Comparison of ENCODE assay signal across 27 cellular contexts in the genomic region with DNA sequence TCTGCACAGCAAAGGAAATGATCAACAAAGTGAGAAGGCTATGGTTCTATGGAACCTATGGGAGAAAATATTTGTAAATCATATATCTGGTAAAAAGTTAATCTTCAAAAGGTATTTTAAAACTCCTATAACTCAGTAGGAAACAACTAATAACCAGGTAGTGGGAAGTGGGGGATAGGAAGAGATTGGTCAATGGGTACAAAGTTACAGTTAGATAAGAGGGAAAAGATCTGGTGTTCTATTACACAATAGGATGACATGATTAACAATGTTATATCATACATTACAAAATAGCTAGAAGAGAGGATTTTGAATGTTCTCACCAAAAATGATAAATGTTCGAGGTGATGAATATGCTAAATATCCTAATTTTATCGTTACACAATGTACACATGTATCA. TPM values are rescaled to one million over a fixed set of nuclear protein-coding genes. Genes with fewer than 3 reads are reported as not detected.
DNase-seq lines count a peak whose midpoint lies in the region; ATAC-seq and TF ChIP-seq lines count a peak whose summit lies in the region.
"Had no signal": no experiment of that assay in that cellular context is flagged by ENCODE, and none has a peak within 500 bp of the region (broad histone marks: within the 10 kb centered on the region; RNA-seq: fewer than 3 reads in every experiment).

No MANE protein-coding gene starts in this region.

- H3K27ac ChIP-seq in liver (ENCODE audit: low read depth in 1 of 2, low read length in 2 of 2) (peak overlapping the region; percentile 3 to 40), esophagus muscularis mucosa (replicated peaks in 1 of 4) (no peak overlapping the region)
- H3K27ac ChIP-seq: BLaER1 had no signal

- peak; percentile 73 for ATAC-seq in left lobe of liver
- ATAC-seq: GM12878 had no signal

- H3K4me3 ChIP-seq in liver (ENCODE audit: low read depth in 1 of 3, low read length in 3 of 3), result no peak overlapping the region
- H3K4me3 ChIP-seq in esophagus muscularis mucosa, result no peak overlapping the region
- H3K4me3 ChIP-seq: BLaER1, GM12878 had no signal

- no peak for TF ChIP-seq POLR2A in esophagus muscularis mucosa (IDR thresholded peaks at IDR 0.05; ENCODE audit: low read depth)

- WGBS in liver, result 65% methylated on average over 2 of the region's 2 CpGs
- 97% methylated on average over 2 of the region's 2 CpGs for WGBS in esophagus muscularis mucosa

- H3K9me3 ChIP-seq in liver (ENCODE audit: control insufficient read depth in 4 of 4, low read length in 3 of 4), result no peaks in the 10 kb centered on the region
- no peaks in the 10 kb centered on the region for H3K9me3 ChIP-seq in esophagus muscularis mucosa
- H3K9me3 ChIP-seq: BE2C, BLaER1 had no signal

- no peak for TF ChIP-seq RAD21 in liver (IDR thresholded peaks at IDR 0.05)

- TF ChIP-seq CTCF in liver (IDR thresholded peaks at IDR 0.05; ENCODE audit: low read depth, low read length, missing input control) (no peak), esophagus muscularis mucosa (IDR thresholded peaks at IDR 0.05) (no peak)

- intact Hi-C loops in esophagus muscularis mucosa (cut with DNase I), result no loop called here

- H3K27me3 ChIP-seq in liver (ENCODE audit: control insufficient read depth in 4 of 4, insufficient read depth in 4 of 4, low read length in 3 of 4), result no peaks in the 10 kb centered on the region
- peaks cover 0 to 4% (median 0%) of the 10 kb centered on the region in 4 donors for H3K27me3 ChIP-seq in esophagus muscularis mucosa
- H3K27me3 ChIP-seq: BE2C, BLaER1 had no signal

- H3K9ac ChIP-seq in liver (ENCODE audit: low read depth in 1 of 2, low read length in 2 of 2), result no peak overlapping the region
- H3K9ac ChIP-seq: BLaER1 had no signal

- DNase-seq in MV-4-11 (lab: John Stamatoyannopoulos, UW), result peak; percentile 13
- no peak for DNase-seq in left lobe of liver (ENCODE audit: low spot score)
- no peak for DNase-seq in esophagus muscularis mucosa (ENCODE audit: extremely low spot score)
- no peak for DNase-seq in iPS-NIHi11 (ENCODE audit: low spot score)
- DNase-seq in mucosa of gallbladder (ENCODE audit: low spot score), result no peak
- no peak for DNase-seq in NCI-H187 treated with DMSO at 0.1 percent for 48 hours (lab: John Stamatoyannopoulos, UW)
- DNase-seq: 8988T; ACHN; BE2C; C1 segment of cervical spinal cord; CD4-positive, alpha-beta memory T cell; CD4-positive, CD25-positive, alpha-beta regulatory T cell; CD8-positive, alpha-beta memory T cell; COR-L47; DMS 273 treated with DMSO at 0.1 percent for 48 hours; DMS153; DMS53; DMS79; DND-41; EL; GDM1 had no signal

- no peak for TF ChIP-seq EP300 in esophagus muscularis mucosa (IDR thresholded peaks at IDR 0.05)

- H3K36me3 ChIP-seq in liver (ENCODE audit: control insufficient read depth in 4 of 4, insufficient read depth in 3 of 4, low read depth in 1 of 4, low read length in 3 of 4) (no peaks in the 10 kb centered on the region), esophagus muscularis mucosa (no peaks in the 10 kb centered on the region)
- H3K36me3 ChIP-seq: BE2C, BLaER1 had no signal

- H3K4me1 ChIP-seq in liver (ENCODE audit: control insufficient read depth in 4 of 4, insufficient read depth in 4 of 4, low read length in 3 of 4) (peaks cover 0 to 17% (median 6%) of the 10 kb centered on the region in 4 donors), esophagus muscularis mucosa (peaks cover 0 to 5% (median 0%) of the 10 kb centered on the region in 4 donors)
- H3K4me1 ChIP-seq: BE2C, BLaER1 had no signal

TF ChIP-seq in liver, 16 proteins besides CTCF, POLR2A, EP300 and RAD21:
- TF ChIP-seq YY1 (IDR thresholded peaks at IDR 0.05), result peak; percentile 11
- peak in 1 of 2 donors; percentile 26 for TF ChIP-seq EGR1 (IDR thresholded peaks at IDR 0.05; ENCODE audit: low read depth in 2 of 2)
- TF ChIP-seq, protein P1, sequence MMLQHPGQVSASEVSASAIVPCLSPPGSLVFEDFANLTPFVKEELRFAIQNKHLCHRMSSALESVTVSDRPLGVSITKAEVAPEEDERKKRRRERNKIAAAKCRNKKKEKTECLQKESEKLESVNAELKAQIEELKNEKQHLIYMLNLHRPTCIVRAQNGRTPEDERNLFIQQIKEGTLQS (IDR thresholded peaks at IDR 0.05), result no peak
- no peak for TF ChIP-seq FOXA2 (IDR thresholded peaks at IDR 0.05)
- TF ChIP-seq RXRA (IDR thresholded peaks at IDR 0.05), result peak in 1 of 2 donors; percentile 37
- peak; percentile 41 to 77 for TF ChIP-seq HNF4A (conservative IDR thresholded peaks at IDR 0.05)
- no peak for TF ChIP-seq SP1 (IDR thresholded peaks at IDR 0.05)
- TF ChIP-seq, protein P2, sequence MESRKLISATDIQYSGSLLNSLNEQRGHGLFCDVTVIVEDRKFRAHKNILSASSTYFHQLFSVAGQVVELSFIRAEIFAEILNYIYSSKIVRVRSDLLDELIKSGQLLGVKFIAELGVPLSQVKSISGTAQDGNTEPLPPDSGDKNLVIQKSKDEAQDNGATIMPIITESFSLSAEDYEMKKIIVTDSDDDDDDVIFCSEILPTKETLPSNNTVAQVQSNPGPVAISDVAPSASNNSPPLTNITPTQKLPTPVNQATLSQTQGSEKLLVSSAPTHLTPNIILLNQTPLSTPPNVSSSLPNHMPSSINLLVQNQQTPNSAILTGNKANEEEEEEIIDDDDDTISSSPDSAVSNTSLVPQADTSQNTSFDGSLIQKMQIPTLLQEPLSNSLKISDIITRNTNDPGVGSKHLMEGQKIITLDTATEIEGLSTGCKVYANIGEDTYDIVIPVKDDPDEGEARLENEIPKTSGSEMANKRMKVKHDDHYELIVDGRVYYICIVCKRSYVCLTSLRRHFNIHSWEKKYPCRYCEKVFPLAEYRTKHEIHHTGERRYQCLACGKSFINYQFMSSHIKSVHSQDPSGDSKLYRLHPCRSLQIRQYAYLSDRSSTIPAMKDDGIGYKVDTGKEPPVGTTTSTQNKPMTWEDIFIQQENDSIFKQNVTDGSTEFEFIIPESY (IDR thresholded peaks at IDR 0.05), result peak; percentile 33
- peak in 1 of 2 donors; percentile 19 for TF ChIP-seq GABPA (IDR thresholded peaks at IDR 0.05 in 1 of 2, conservative IDR thresholded peaks at IDR 0.05 in 1 of 2)
- TF ChIP-seq JUND (IDR thresholded peaks at IDR 0.05), result peak in 1 of 2 donors; percentile 47
- TF ChIP-seq, protein P3, sequence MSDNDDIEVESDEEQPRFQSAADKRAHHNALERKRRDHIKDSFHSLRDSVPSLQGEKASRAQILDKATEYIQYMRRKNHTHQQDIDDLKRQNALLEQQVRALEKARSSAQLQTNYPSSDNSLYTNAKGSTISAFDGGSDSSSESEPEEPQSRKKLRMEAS (IDR thresholded peaks at IDR 0.05), result peak; percentile 77
- no peak for TF ChIP-seq NR2F2 (IDR thresholded peaks at IDR 0.05)
- no peak for TF ChIP-seq TAF1 (conservative IDR thresholded peaks at IDR 0.05)
- no peak for TF ChIP-seq FOXA1 (IDR thresholded peaks at IDR 0.05)
- no peak for TF ChIP-seq HNF4G (IDR thresholded peaks at IDR 0.05)
- TF ChIP-seq, protein P4, sequence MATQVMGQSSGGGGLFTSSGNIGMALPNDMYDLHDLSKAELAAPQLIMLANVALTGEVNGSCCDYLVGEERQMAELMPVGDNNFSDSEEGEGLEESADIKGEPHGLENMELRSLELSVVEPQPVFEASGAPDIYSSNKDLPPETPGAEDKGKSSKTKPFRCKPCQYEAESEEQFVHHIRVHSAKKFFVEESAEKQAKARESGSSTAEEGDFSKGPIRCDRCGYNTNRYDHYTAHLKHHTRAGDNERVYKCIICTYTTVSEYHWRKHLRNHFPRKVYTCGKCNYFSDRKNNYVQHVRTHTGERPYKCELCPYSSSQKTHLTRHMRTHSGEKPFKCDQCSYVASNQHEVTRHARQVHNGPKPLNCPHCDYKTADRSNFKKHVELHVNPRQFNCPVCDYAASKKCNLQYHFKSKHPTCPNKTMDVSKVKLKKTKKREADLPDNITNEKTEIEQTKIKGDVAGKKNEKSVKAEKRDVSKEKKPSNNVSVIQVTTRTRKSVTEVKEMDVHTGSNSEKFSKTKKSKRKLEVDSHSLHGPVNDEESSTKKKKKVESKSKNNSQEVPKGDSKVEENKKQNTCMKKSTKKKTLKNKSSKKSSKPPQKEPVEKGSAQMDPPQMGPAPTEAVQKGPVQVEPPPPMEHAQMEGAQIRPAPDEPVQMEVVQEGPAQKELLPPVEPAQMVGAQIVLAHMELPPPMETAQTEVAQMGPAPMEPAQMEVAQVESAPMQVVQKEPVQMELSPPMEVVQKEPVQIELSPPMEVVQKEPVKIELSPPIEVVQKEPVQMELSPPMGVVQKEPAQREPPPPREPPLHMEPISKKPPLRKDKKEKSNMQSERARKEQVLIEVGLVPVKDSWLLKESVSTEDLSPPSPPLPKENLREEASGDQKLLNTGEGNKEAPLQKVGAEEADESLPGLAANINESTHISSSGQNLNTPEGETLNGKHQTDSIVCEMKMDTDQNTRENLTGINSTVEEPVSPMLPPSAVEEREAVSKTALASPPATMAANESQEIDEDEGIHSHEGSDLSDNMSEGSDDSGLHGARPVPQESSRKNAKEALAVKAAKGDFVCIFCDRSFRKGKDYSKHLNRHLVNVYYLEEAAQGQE (IDR thresholded peaks at IDR 0.05), result no peak

RNA-seq across cellular contexts. Expression of a gene that starts 46.3 kb away (rescaled TPM):
- total RNA-seq in left lobe of liver (1.1 TPM), liver (under 1 TPM; 0.05 to 0.17 TPM), esophagus muscularis mucosa (10 to 100 TPM; 11.6 to 16.0 (median 12.1) TPM), mucosa of gallbladder (45.2 TPM)
- polyA plus RNA-seq in liver, result under 1 TPM; 0.10 to 0.37 TPM
- total RNA-seq: CD4-positive, alpha-beta memory T cell; CD4-positive, CD25-positive, alpha-beta regulatory T cell; G401 had no signal
- polyA plus RNA-seq: AG04450; CD14-positive monocyte; CD4-positive, alpha-beta memory T cell; CD8-positive, alpha-beta memory T cell; GM12878 had no signal

Comparison
In these comparisons a context has a peak if more than half of its experiments do, and no peak if none do; other contexts are left out.
1. H3K27ac ChIP-seq: peak in liver (2 of 2); none in esophagus muscularis mucosa (0 of 4).